ENCODE assay signal across 9 cellular contexts in genomic region chr17:70622382-70623260, GRCh38.
DNase-seq lines count a peak whose midpoint lies in the region; ATAC-seq and TF ChIP-seq lines count a peak whose summit lies in the region.
"Had no signal": no experiment of that assay in that cellular context is flagged by ENCODE, and none has a peak within 500 bp of the region (broad histone marks: within the 10 kb centered on the region; RNA-seq: fewer than 3 reads in every experiment).

No MANE protein-coding gene starts in this region.

- H4K20me1 ChIP-seq in neural cell (ENCODE audit: insufficient read depth): no peaks in the 10 kb centered on the region

- TF ChIP-seq POLR2A in Peyer's patch (IDR thresholded peaks at IDR 0.05) (no peak), erythroblast (IDR thresholded peaks at IDR 0.05; ENCODE audit: low read length) (no peak)

- H3F3A ChIP-seq in neural cell (ENCODE audit: insufficient read depth, low read length, poor library complexity, severe bottlenecking): no peaks in the 10 kb centered on the region

- H2AFZ ChIP-seq in neural cell (ENCODE audit: low read depth, low read length): no peak overlapping the region

- H3K4me3 ChIP-seq in Peyer's patch (no peak overlapping the region), neural cell (ENCODE audit: low read length) (no peak overlapping the region)
- H3K4me3 ChIP-seq: SJSA1 had no signal

- TF ChIP-seq RAD21 in neural cell (conservative IDR thresholded peaks at IDR 0.05): peak; percentile 74

- H3K27me3 ChIP-seq in Peyer's patch (no peaks in the 10 kb centered on the region), neural cell (ENCODE audit: insufficient read depth, low read depth, low read length) (no peaks in the 10 kb centered on the region)

- no peaks in the 10 kb centered on the region for H3K79me2 ChIP-seq in neural cell (replicated peaks; ENCODE audit: insufficient read depth, low read length)

- H3K4me2 ChIP-seq in neural cell (ENCODE audit: low read length): no peak overlapping the region

- H3K4me1 ChIP-seq in Peyer's patch: no peaks in the 10 kb centered on the region
- H3K4me1 ChIP-seq: SJSA1 had no signal

- no peak overlapping the region for H3K27ac ChIP-seq in Peyer's patch
- no peak overlapping the region for H3K27ac ChIP-seq in neural cell (ENCODE audit: low read length)
- H3K27ac ChIP-seq: SJSA1 had no signal

- H3K9me3 ChIP-seq in Peyer's patch (no peaks in the 10 kb centered on the region), neural cell (ENCODE audit: low read length) (no peaks in the 10 kb centered on the region)
- H3K9me3 ChIP-seq: SJSA1 had no signal

- no peaks in the 10 kb centered on the region for H3K9me2 ChIP-seq in neural cell (ENCODE audit: insufficient read depth, low read length)

- DNase-seq in DMS53 (lab: John Stamatoyannopoulos, UW) (peak; percentile 70), KG1 (lab: John Stamatoyannopoulos, UW) (peak; percentile 19), Peyer's patch (peak in 2 of 3 donors; percentile 46 to 58), erythroblast (lab: John Stamatoyannopoulos, UW) (peak; percentile 1 to 26)

- TF ChIP-seq CTCF in Peyer's patch (IDR thresholded peaks at IDR 0.05) (peak in 3 of 6 experiments; percentile 20 to 45 (median 45)), neural cell (IDR thresholded peaks at IDR 0.05; ENCODE audit: poor library complexity, severe bottlenecking) (peak; percentile 67)

- no peak overlapping the region for H3K9ac ChIP-seq in neural cell (ENCODE audit: low read length)

- TF ChIP-seq EP300 in neural cell (conservative IDR thresholded peaks at IDR 0.05; ENCODE audit: poor library complexity, severe bottlenecking): no peak

- H3K36me3 ChIP-seq in Peyer's patch: no peaks in the 10 kb centered on the region
- no peaks in the 10 kb centered on the region for H3K36me3 ChIP-seq in neural cell (ENCODE audit: insufficient read depth, low read length)
- H3K36me3 ChIP-seq: SJSA1 had no signal

- ATAC-seq in GM21529 (IDR thresholded peaks at IDR 0.05; ENCODE audit: unreplicated experiment) (no peak), HG02588 (IDR thresholded peaks at IDR 0.05; ENCODE audit: unreplicated experiment) (no peak), HG03280 (IDR thresholded peaks at IDR 0.05; ENCODE audit: unreplicated experiment) (no peak)

TF ChIP-seq in neural cell, 6 proteins besides CTCF, POLR2A, EP300 and RAD21:
- TF ChIP-seq POLR2AphosphoS5 (IDR thresholded peaks at IDR 0.05) (no peak), TAF1 (IDR thresholded peaks at IDR 0.05; ENCODE audit: low read depth) (no peak), SMC3 (conservative IDR thresholded peaks at IDR 0.05; ENCODE audit: poor library complexity) (peak; percentile 81)
- TF ChIP-seq, protein P1, sequence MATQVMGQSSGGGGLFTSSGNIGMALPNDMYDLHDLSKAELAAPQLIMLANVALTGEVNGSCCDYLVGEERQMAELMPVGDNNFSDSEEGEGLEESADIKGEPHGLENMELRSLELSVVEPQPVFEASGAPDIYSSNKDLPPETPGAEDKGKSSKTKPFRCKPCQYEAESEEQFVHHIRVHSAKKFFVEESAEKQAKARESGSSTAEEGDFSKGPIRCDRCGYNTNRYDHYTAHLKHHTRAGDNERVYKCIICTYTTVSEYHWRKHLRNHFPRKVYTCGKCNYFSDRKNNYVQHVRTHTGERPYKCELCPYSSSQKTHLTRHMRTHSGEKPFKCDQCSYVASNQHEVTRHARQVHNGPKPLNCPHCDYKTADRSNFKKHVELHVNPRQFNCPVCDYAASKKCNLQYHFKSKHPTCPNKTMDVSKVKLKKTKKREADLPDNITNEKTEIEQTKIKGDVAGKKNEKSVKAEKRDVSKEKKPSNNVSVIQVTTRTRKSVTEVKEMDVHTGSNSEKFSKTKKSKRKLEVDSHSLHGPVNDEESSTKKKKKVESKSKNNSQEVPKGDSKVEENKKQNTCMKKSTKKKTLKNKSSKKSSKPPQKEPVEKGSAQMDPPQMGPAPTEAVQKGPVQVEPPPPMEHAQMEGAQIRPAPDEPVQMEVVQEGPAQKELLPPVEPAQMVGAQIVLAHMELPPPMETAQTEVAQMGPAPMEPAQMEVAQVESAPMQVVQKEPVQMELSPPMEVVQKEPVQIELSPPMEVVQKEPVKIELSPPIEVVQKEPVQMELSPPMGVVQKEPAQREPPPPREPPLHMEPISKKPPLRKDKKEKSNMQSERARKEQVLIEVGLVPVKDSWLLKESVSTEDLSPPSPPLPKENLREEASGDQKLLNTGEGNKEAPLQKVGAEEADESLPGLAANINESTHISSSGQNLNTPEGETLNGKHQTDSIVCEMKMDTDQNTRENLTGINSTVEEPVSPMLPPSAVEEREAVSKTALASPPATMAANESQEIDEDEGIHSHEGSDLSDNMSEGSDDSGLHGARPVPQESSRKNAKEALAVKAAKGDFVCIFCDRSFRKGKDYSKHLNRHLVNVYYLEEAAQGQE (IDR thresholded peaks at IDR 0.05; ENCODE audit: borderline replicate concordance): no peak

Comparison
In these comparisons a context has a peak if more than half of its experiments do, and no peak if none do; other contexts are left out.
1. DNase-seq: peak in every context shown above with its lines; median percentile 70 in DMS53; 52 in Peyer's patch; 19 in KG1; 14 in erythroblast.